In genomic region chr9:4223434-4223833, GRCh38 we compare ENCODE assay signal across 17 cellular contexts.
"Had no signal": no experiment of that assay in that cellular context is flagged by ENCODE, and none has a peak within 500 bp of the region (broad histone marks: within the 10 kb centered on the region; RNA-seq: fewer than 3 reads in every experiment).

No MANE protein-coding gene starts in this region.

- H3K4me3 ChIP-seq: hepatocyte, right atrium auricular region, sigmoid colon, skin epidermis, suprapubic skin, tibial artery had no signal

- H2AFZ ChIP-seq: hepatocyte had no signal

- H3K4me2 ChIP-seq: hepatocyte had no signal

- H3K9me3 ChIP-seq: neutrophil, sigmoid colon, suprapubic skin had no signal

- H3K9me3 Mint-ChIP-seq: dendritic cell treated with granulocyte-macrophage colony-stimulating factor and Interleukin-4, amounts not matched to agents 40 ng/mL and 50 ng/mL, for 4 days had no signal

- H3K36me3 ChIP-seq: neutrophil, right atrium auricular region, sigmoid colon, suprapubic skin, tibial artery had no signal

- H3K4me1 ChIP-seq: right atrium auricular region, sigmoid colon, suprapubic skin had no signal

- FAIRE-seq: colon had no signal

- DNase-seq: cerebellar nuclear complex; effector memory CD8-positive, alpha-beta T cell; foreskin melanocyte; head of caudate nucleus; naive thymus-derived CD4-positive, alpha-beta T cell; posterior cingulate gyrus; sigmoid colon; stimulated activated CD4-positive, alpha-beta T cell treated with anti-CD3 and anti-CD28 coated beads, Interleukin-2, amount 100 ng/mL, for 48 hours; stimulated activated naive CD4-positive, alpha-beta T cell treated with Interleukin-2 at 50 U/mL for 16 hours; tibial artery had no signal

- H3K27me3 Mint-ChIP-seq: dendritic cell treated with granulocyte-macrophage colony-stimulating factor and Interleukin-4, amounts not matched to agents 40 ng/mL and 50 ng/mL, for 4 days had no signal

- H3K27ac ChIP-seq: neutrophil, right atrium auricular region, sigmoid colon, skin epidermis, suprapubic skin, tibial artery had no signal

- H3K4me3 Mint-ChIP-seq: dendritic cell treated with granulocyte-macrophage colony-stimulating factor and Interleukin-4, amounts not matched to agents 40 ng/mL and 50 ng/mL, for 4 days; effector memory CD8-positive, alpha-beta T cell; naive thymus-derived CD4-positive, alpha-beta T cell had no signal

- H3K27ac Mint-ChIP-seq: dendritic cell treated with granulocyte-macrophage colony-stimulating factor and Interleukin-4, amounts not matched to agents 40 ng/mL and 50 ng/mL, for 4 days; effector memory CD8-positive, alpha-beta T cell; naive thymus-derived CD4-positive, alpha-beta T cell had no signal

- H3K27me3 ChIP-seq: hepatocyte, neutrophil, right atrium auricular region, sigmoid colon, suprapubic skin, tibial artery had no signal
